Comparison of ENCODE assay signal across 9 cellular contexts in the genomic region with DNA sequence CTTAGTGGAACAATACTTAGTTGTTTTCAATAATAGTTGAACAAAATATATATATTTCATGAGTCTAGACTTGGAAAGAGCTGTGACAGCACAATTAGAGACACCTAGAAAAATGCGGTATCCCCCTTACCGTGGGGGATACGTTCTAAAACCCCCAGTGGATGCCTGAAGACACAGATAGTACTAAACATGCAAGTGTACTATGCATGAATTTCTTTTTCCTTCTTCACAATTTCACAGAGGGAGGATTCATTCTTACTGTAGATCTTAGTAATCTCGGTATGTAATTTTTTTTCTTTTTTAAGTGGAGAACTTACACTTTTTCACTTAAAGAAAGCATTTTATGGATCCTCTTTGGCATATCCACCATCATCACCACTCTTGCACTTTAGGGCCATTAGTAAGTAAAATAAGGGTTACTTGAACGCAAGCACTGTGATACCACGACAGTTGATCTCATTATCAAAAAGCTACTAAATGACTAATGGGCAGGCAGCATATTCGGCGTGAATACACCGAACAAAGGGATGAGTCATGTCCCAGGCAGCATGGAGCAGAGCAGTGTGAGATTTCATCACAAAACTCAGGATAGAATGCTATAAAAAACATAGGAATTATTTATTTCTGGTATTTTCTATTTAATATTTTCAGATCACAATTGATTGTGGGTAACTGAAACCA.
DNase-seq lines count a peak whose midpoint lies in the region; ATAC-seq, FAIRE-seq and TF ChIP-seq lines count a peak whose summit lies in the region.
"Had no signal": no experiment of that assay in that cellular context is flagged by ENCODE, and none has a peak within 500 bp of the region (broad histone marks: within the 10 kb centered on the region; RNA-seq: fewer than 3 reads in every experiment).

No MANE protein-coding gene starts in this region.

- no peaks in the 10 kb centered on the region for H3K27me3 Mint-ChIP-seq in astrocyte (ENCODE audit: low read depth, unreplicated experiment)
- peaks cover 0 to 4% (median 2%) of the 10 kb centered on the region in 5 donors for H3K27me3 Mint-ChIP-seq in naive thymus-derived CD8-positive, alpha-beta T cell

- H3K9me3 Mint-ChIP-seq in astrocyte (ENCODE audit: unreplicated experiment): peaks cover 20% of the 10 kb centered on the region
- H3K9me3 Mint-ChIP-seq in naive thymus-derived CD8-positive, alpha-beta T cell: peaks cover 11 to 34% (median 21%) of the 10 kb centered on the region in 9 donors

- peak overlapping the region; percentile 73 for H3K27ac Mint-ChIP-seq in astrocyte (ENCODE audit: unreplicated experiment)
- no peak overlapping the region for H3K27ac Mint-ChIP-seq in naive thymus-derived CD8-positive, alpha-beta T cell

- H3K9ac ChIP-seq in astrocyte (ENCODE audit: low read length): peak overlapping the region; percentile 68

- DNase-seq in GM03348 (ENCODE audit: low spot score): peak; percentile 73
- peak; percentile 73 for DNase-seq in HS-5 (ENCODE audit: low read depth)
- DNase-seq in astrocyte (ENCODE audit: low read depth): peak; percentile 91
- DNase-seq in kidney epithelial cell (ENCODE audit: low read depth): peak; percentile 76
- no peak for DNase-seq in naive thymus-derived CD8-positive, alpha-beta T cell
- DNase-seq in NCI-H1105 treated with DMSO at 0.1 percent for 48 hours (lab: John Stamatoyannopoulos, UW): no peak
- DNase-seq in ureter (ENCODE audit: low spot score): no peak

- H3K36me3 ChIP-seq in astrocyte (ENCODE audit: insufficient read depth, low read length) (no peaks in the 10 kb centered on the region), kidney epithelial cell (ENCODE audit: control insufficient read depth, insufficient read depth, low read length) (no peaks in the 10 kb centered on the region)

- H3K4me1 ChIP-seq in astrocyte (ENCODE audit: insufficient read depth, low read length): peaks cover 19% of the 10 kb centered on the region

- H3K27me3 ChIP-seq in astrocyte (ENCODE audit: insufficient read depth, low read length) (no peaks in the 10 kb centered on the region), kidney epithelial cell (ENCODE audit: control insufficient read depth, insufficient read depth, low read length) (no peaks in the 10 kb centered on the region)
- H3K27me3 ChIP-seq: tibial nerve had no signal

- no peak overlapping the region for H3K4me3 Mint-ChIP-seq in astrocyte (ENCODE audit: unreplicated experiment)
- no peak overlapping the region for H3K4me3 Mint-ChIP-seq in naive thymus-derived CD8-positive, alpha-beta T cell

- H3K79me2 ChIP-seq in astrocyte (ENCODE audit: insufficient read depth, low read length): no peaks in the 10 kb centered on the region

- no peaks in the 10 kb centered on the region for H4K20me1 ChIP-seq in astrocyte (ENCODE audit: insufficient read depth, low read length)

- H3K4me1 Mint-ChIP-seq in astrocyte (ENCODE audit: low read depth, unreplicated experiment): peaks cover 14% of the 10 kb centered on the region
- H3K4me1 Mint-ChIP-seq in naive thymus-derived CD8-positive, alpha-beta T cell: peaks cover 0 to 3% (median under 1%) of the 10 kb centered on the region in 4 donors

- POLR2A ChIA-PET in naive thymus-derived CD8-positive, alpha-beta T cell (lab: Charles Lee): no interaction called here

- H2AFZ ChIP-seq in astrocyte (ENCODE audit: low read depth, low read length): peak overlapping the region; percentile 29

- H3K9me3 ChIP-seq in astrocyte (ENCODE audit: insufficient read depth, low read depth, low read length): peaks cover 7% of the 10 kb centered on the region

- ATAC-seq in naive thymus-derived CD8-positive, alpha-beta T cell: no peak
- ATAC-seq in HG03460 (IDR thresholded peaks at IDR 0.05; ENCODE audit: unreplicated experiment): no peak

- H3K4me3 ChIP-seq in astrocyte (ENCODE audit: insufficient read depth, low read depth, low read length) (peak overlapping the region; percentile 31), kidney epithelial cell (ENCODE audit: low read depth, low read length) (no peak overlapping the region)

- H3K4me2 ChIP-seq in astrocyte (ENCODE audit: low read length): peak overlapping the region; percentile 77

- TF ChIP-seq CTCF in astrocyte (IDR thresholded peaks at IDR 0.05; ENCODE audit: insufficient read depth, low read depth, low read length): no peak
- no peak for TF ChIP-seq CTCF in kidney epithelial cell (IDR thresholded peaks at IDR 0.05; ENCODE audit: insufficient read depth, low read length, poor library complexity, severe bottlenecking)

- FAIRE-seq in astrocyte (lab: Jason Lieb, UNC): peak; percentile 74

- H3K36me3 Mint-ChIP-seq in astrocyte (ENCODE audit: low read depth, unreplicated experiment): peaks cover 8% of the 10 kb centered on the region
- peaks cover 0 to 28% (median 21%) of the 10 kb centered on the region in 3 donors for H3K36me3 Mint-ChIP-seq in naive thymus-derived CD8-positive, alpha-beta T cell

- peak overlapping the region; percentile 78 for H3K27ac ChIP-seq in astrocyte (ENCODE audit: low read depth, low read length)

Comparison
In these comparisons a context has a peak if more than half of its experiments do, and no peak if none do; other contexts are left out.
1. DNase-seq: peak in GM03348 (single experiment), HS-5 (single experiment), astrocyte (single experiment) and kidney epithelial cell (single experiment); none in naive thymus-derived CD8-positive, alpha-beta T cell (0 of 10), NCI-H1105 treated with DMSO at 0.1 percent for 48 hours (single experiment) and ureter (single experiment).